14 cellular contexts compared by ENCODE assay signal in the genomic region with DNA sequence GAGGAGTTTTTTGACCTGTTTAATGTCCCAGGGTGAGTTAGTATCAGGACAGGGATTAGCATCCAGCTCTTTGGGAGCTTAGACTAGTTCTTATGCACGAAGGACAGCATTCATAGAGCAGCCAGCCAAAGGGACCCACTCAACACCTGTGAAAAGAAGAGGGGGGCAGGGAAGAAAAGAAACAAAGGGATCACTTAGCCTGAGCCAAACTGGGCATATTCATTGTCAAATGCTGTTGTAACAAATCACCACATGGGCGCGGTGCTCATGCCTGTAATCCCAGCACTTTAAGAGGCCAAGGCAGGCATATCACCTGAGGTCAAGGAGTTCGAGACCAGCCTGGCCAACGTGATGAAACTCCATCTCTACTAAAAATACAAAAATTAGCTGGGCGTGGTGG. TPM values are rescaled to one million over a fixed set of nuclear protein-coding genes. Genes with fewer than 3 reads are reported as not detected.
DNase-seq lines count a peak whose midpoint lies in the region; ATAC-seq, FAIRE-seq and TF ChIP-seq lines count a peak whose summit lies in the region.
"Had no signal": no experiment of that assay in that cellular context is flagged by ENCODE, and none has a peak within 500 bp of the region (broad histone marks: within the 10 kb centered on the region; RNA-seq: fewer than 3 reads in every experiment).

No MANE protein-coding gene starts in this region.

- DNase-seq in H9 (peak; percentile 12), K562 (ENCODE audit: extremely low read depth in 1 of 4, low spot score in 3 of 4) (no peak), medulla oblongata (ENCODE audit: extremely low spot score) (peak; percentile 90), ecto neural progenitor cell (ENCODE audit: low spot score) (no peak), T-helper 9 cell (no peak)
- DNase-seq in stimulated activated CD4-positive, alpha-beta T cell treated with anti-CD3 and anti-CD28 coated beads, Interleukin-2, amount 100 ng/mL, for 24 hours = no peak
- DNase-seq: effector memory CD4-positive, alpha-beta T cell; foreskin melanocyte; stimulated activated naive CD4-positive, alpha-beta T cell treated with Interleukin-2 at 50 U/mL for 16 hours had no signal

- H3K9ac ChIP-seq in H9 (ENCODE audit: extremely low read depth, insufficient read length, low read length) = no peak overlapping the region
- H3K9ac ChIP-seq in K562 (ENCODE audit: insufficient read depth in 1 of 2, low read depth in 2 of 2, low read length in 2 of 2) = no peak overlapping the region
- H3K9ac ChIP-seq in skeletal muscle tissue (ENCODE audit: low read depth in 1 of 3, low read length in 3 of 3) = no peak overlapping the region

- no peak; the same call in 1 of the 2 replicates for TF ChIP-seq EP300 in K562 (IDR thresholded peaks at IDR 0.05; ENCODE audit: low read length)

- H3K4me2 ChIP-seq in H9 (ENCODE audit: insufficient read depth, insufficient read length, low read length) (no peak overlapping the region), K562 (ENCODE audit: insufficient read depth, low read length) (no peak overlapping the region)

- H3K4me3 ChIP-seq in K562 = no peak overlapping the region
- H3K4me3 ChIP-seq in skeletal muscle tissue (ENCODE audit: low read length in 3 of 3) = no peak overlapping the region
- H3K4me3 ChIP-seq: right lobe of liver, SK-N-MC had no signal

- H3K27ac Mint-ChIP-seq in H9 = no peak overlapping the region; a peak in 1 of 7 replicates

- H3T11ph ChIP-seq in H9 (ENCODE audit: low read length) = no peak overlapping the region

- no peak for FAIRE-seq in K562 (lab: Jason Lieb, UNC)
- FAIRE-seq: islet of Langerhans had no signal

- H4K8ac ChIP-seq in H9 (replicated peaks; ENCODE audit: insufficient read length, low read depth, low read length) = no peak overlapping the region

- H3K14ac ChIP-seq in H9 (ENCODE audit: insufficient read depth, low read length) = no peak overlapping the region

- no peak for ATAC-seq in K562
- no peak for ATAC-seq in HG02870 (IDR thresholded peaks at IDR 0.05; ENCODE audit: unreplicated experiment)

- TF ChIP-seq CTCF in H9 (conservative IDR thresholded peaks at IDR 0.05) (no peak), K562 (IDR thresholded peaks at IDR 0.05 in 2 of 3, conservative IDR thresholded peaks at IDR 0.05 in 1 of 3; ENCODE audit: insufficient read depth in 2 of 3, low read depth in 1 of 3, low read length in 3 of 3) (no peak)

- H3K4me3 Mint-ChIP-seq in H9 = no peak overlapping the region

- no peak for TF ChIP-seq POLR2A in K562 (conservative IDR thresholded peaks at IDR 0.05)

- no peaks in the 10 kb centered on the region for H3K23me2 ChIP-seq in H9 (ENCODE audit: insufficient read length, low read depth, low read length, poor library complexity, severe bottlenecking)

- no peaks in the 10 kb centered on the region for H4K20me1 ChIP-seq in H9 (ENCODE audit: control insufficient read depth, insufficient read depth, insufficient read length)
- H4K20me1 ChIP-seq in K562 (replicated peaks; ENCODE audit: control insufficient read depth, insufficient read depth, low read length) = no peaks in the 10 kb centered on the region

- in situ Hi-C loops in K562 (cut with MboI) = no loop called here

- no peak overlapping the region for H3K4ac ChIP-seq in H9 (ENCODE audit: low read depth, low read length)

- no peaks in the 10 kb centered on the region for H3K36me3 ChIP-seq in K562 (ENCODE audit: control insufficient read depth, insufficient read depth, low read length)
- no peaks in the 10 kb centered on the region for H3K36me3 ChIP-seq in skeletal muscle tissue (ENCODE audit: control insufficient read depth in 3 of 3, insufficient read depth in 3 of 3, low read length in 3 of 3)
- H3K36me3 ChIP-seq: right lobe of liver had no signal

- H2BK120ac ChIP-seq in H9 (ENCODE audit: low read depth, low read length, poor library complexity, severe bottlenecking) = no peak overlapping the region

- H3K4me1 ChIP-seq in H9 (ENCODE audit: insufficient read depth, low read length) (no peaks in the 10 kb centered on the region), K562 (replicated peaks in 1 of 2; ENCODE audit: control insufficient read depth in 2 of 2, insufficient read depth in 2 of 2, low read length in 2 of 2) (peaks cover 14 to 19% of the 10 kb centered on the region in 2 experiments), skeletal muscle tissue (ENCODE audit: control insufficient read depth in 3 of 3, insufficient read depth in 3 of 3, low read length in 3 of 3) (peaks cover 11 to 15% (median 12%) of the 10 kb centered on the region in 3 donors)

- no peak overlapping the region for H2AK5ac ChIP-seq in H9 (ENCODE audit: insufficient read length, low read length)

- intact Hi-C loops in K562 (cut with micrococcal nuclease) = no loop called here

- H3K79me2 ChIP-seq in H9 (ENCODE audit: insufficient read depth, low read length) (no peaks in the 10 kb centered on the region), K562 (ENCODE audit: control insufficient read depth, insufficient read depth, low read length) (no peaks in the 10 kb centered on the region)

- no peak overlapping the region for H3K23ac ChIP-seq in H9 (ENCODE audit: insufficient read length, low read depth, low read length)

- H3K27me3 Mint-ChIP-seq in H9 (ENCODE audit: low read depth) = no peaks in the 10 kb centered on the region

- H4K5ac ChIP-seq in H9 (ENCODE audit: insufficient read length, low read depth, low read length) = no peak overlapping the region

- no peaks in the 10 kb centered on the region for H3K79me1 ChIP-seq in H9 (ENCODE audit: insufficient read depth, low read depth, low read length, poor library complexity, severe bottlenecking)

- H3K9me1 ChIP-seq in K562 (ENCODE audit: control insufficient read depth, insufficient read depth, low read length) = no peaks in the 10 kb centered on the region

- H3K9me3 ChIP-seq in H9 (ENCODE audit: control insufficient read depth, low read depth, low read length) (no peaks in the 10 kb centered on the region), K562 (replicated peaks; ENCODE audit: control insufficient read depth, insufficient read depth, low read depth, low read length) (no peaks in the 10 kb centered on the region), skeletal muscle tissue (ENCODE audit: control insufficient read depth in 3 of 3, low read length in 3 of 3) (no peaks in the 10 kb centered on the region)
- H3K9me3 ChIP-seq: right lobe of liver had no signal

- H3K18ac ChIP-seq in H9 (ENCODE audit: insufficient read length, low read depth, low read length) = no peak overlapping the region

- CTCF ChIA-PET in K562 (lab: Yijun Ruan, JAX; ENCODE audit: low intra/inter-chr PET ratio) = no interaction called here

- no peak overlapping the region for H3K56ac ChIP-seq in H9 (ENCODE audit: insufficient read length, low read depth, low read length)

- no peak overlapping the region for H2AFZ ChIP-seq in H9 (ENCODE audit: low read length)
- H2AFZ ChIP-seq in K562 (ENCODE audit: low read depth, low read length) = no peak overlapping the region

- no peak overlapping the region for H4K91ac ChIP-seq in H9 (ENCODE audit: insufficient read length, low read depth, low read length)

- no peak overlapping the region for H2BK15ac ChIP-seq in H9 (ENCODE audit: low read depth, low read length)

- no TSS peak for BruUV-seq in K562 (replicated peaks; lab: Mats Ljungman, UMichigan)

- H3K4me1 Mint-ChIP-seq in H9 = peaks cover 8 to 13% of the 10 kb centered on the region in 2 experiments

- H3K36me3 Mint-ChIP-seq in H9 (ENCODE audit: insufficient read depth in 1 of 3, low read depth in 3 of 3) = peaks cover 0 to 5% (median 5%) of the 10 kb centered on the region in 3 experiments; a peak in 5 of 7 replicates

- WGBS in H9 (ENCODE audit: extremely low coverage, insufficient read length, low lambda C conversion rate) = no CpG with 5 or more reads among the region's 6 CpGs
- WGBS in K562 (ENCODE audit: insufficient coverage, low coverage, missing lambda C conversion rate) = 65% methylated on average over 6 of the region's 6 CpGs

- H3K9me3 Mint-ChIP-seq in H9 = peaks cover 7 to 9% of the 10 kb centered on the region in 2 experiments; a peak in 3 of 5 replicates

- H2BK20ac ChIP-seq in H9 (ENCODE audit: low read depth, low read length, poor library complexity, severe bottlenecking) = no peak overlapping the region

- no peak overlapping the region for H2BK5ac ChIP-seq in H9 (ENCODE audit: insufficient read length, low read length)

- POLR2A ChIA-PET in K562 (lab: Yijun Ruan, JAX) = interaction anchor here (0.8 to 1.6 kb wide), 4 partner anchors 14 to 40 kb away, joined by 4 to 5 read pairs (median 4); no protein-coding TSS in a partner anchor

- no peak for TF ChIP-seq RAD21 in K562 (CRISPR knock-in tag; conservative IDR thresholded peaks at IDR 0.05 in 1 of 2, IDR thresholded peaks at IDR 0.05 in 1 of 2)

- H3K27ac ChIP-seq in H9 (ENCODE audit: insufficient read length, low read depth, low read length) (no peak overlapping the region), K562 (ENCODE audit: extremely low read depth, low read depth, low read length) (peak overlapping the region; percentile 69; the same call in 2 of the 3 replicates), skeletal muscle tissue (ENCODE audit: low read depth, low read length) (peak overlapping the region; percentile 70)
- H3K27ac ChIP-seq: SK-N-MC had no signal

- H2BK12ac ChIP-seq in H9 (ENCODE audit: insufficient read length, low read depth, low read length) = no peak overlapping the region

- H3K27me3 ChIP-seq in H9 (ENCODE audit: insufficient read depth, low read length) (no peaks in the 10 kb centered on the region), K562 (ENCODE audit: control insufficient read depth in 2 of 2, insufficient read depth in 2 of 2, low read length in 2 of 2) (no peaks in the 10 kb centered on the region), skeletal muscle tissue (ENCODE audit: control insufficient read depth in 3 of 3, insufficient read depth in 3 of 3, low read length in 3 of 3) (no peaks in the 10 kb centered on the region)
- H3K27me3 ChIP-seq: right lobe of liver had no signal

RNA-seq across cellular contexts. Expression of a gene that starts 57.3 kb away (rescaled TPM):
- total RNA-seq in H9 (2021) = 0.33 and 0.39 TPM in 2 replicates
- total RNA-seq in K562 (2011; cell fraction: chromatin; rRNA removed; ENCODE audit: low replicate concordance) = not detected in 2 replicates
- not detected in 2 replicates for total RNA-seq in K562 (2011; cell fraction: nucleolus; rRNA removed)
- total RNA-seq in K562 (2011; cell fraction: nucleoplasm; rRNA removed) = not detected in 2 replicates
- total RNA-seq in K562 (2014; rRNA removed) = not detected in 2 replicates
- not detected in 2 replicates for total RNA-seq in K562 (2014; rRNA removed; fragmentation: Illumina TruSeq; extraction: Trizol)
- not detected in 2 replicates for total RNA-seq in K562 (2015; rRNA removed; fragmentation: Illumina TruSeq; extraction: Trizol)
- 0.20 TPM in 1 of 2 replicates, not detected in the other for total RNA-seq in K562 (2021)
- not detected in 2 replicates for polyA plus RNA-seq in K562 (2011; rRNA removed)
- not detected in 2 replicates for polyA plus RNA-seq in K562 (2011; cell fraction: cytosol; rRNA removed)
- polyA plus RNA-seq in K562 (2011; cell fraction: nucleus; rRNA removed) = not detected in 2 replicates
- not detected in 2 replicates for polyA plus RNA-seq in K562 (2012)
- polyA plus RNA-seq in K562 (2014; fragmentation: Illumina TruSeq; extraction: Trizol) = not detected in 2 replicates
- not detected for polyA plus RNA-seq in K562 (2014; fragmentation: Nextera tagmentation; extraction: Ambion mirVana)
- polyA plus RNA-seq in K562 (2014; rRNA removed) = not detected in 2 replicates
- polyA minus RNA-seq in K562 (2011; rRNA and poly(A)+ RNA removed) = not detected in 2 replicates
- not detected in 2 replicates for polyA minus RNA-seq in K562 (2011; cell fraction: cytosol; rRNA and poly(A)+ RNA removed)
- polyA minus RNA-seq in K562 (2011; cell fraction: nucleus; rRNA and poly(A)+ RNA removed) = not detected in 2 replicates
- total RNA-seq in skeletal muscle tissue = 0.52 TPM

Comparison
In these comparisons a context has a peak if more than half of its experiments do, and no peak if none do; other contexts are left out.
1. DNase-seq: peak in H9 (single experiment) and medulla oblongata (single experiment); none in K562 (0 of 4), ecto neural progenitor cell (single experiment), stimulated activated CD4-positive, alpha-beta T cell treated with anti-CD3 and anti-CD28 coated beads, Interleukin-2, amount 100 ng/mL, for 24 hours (0 of 2) and T-helper 9 cell (single experiment).